ENCODE assay signal across 18 cellular contexts in the genomic region with DNA sequence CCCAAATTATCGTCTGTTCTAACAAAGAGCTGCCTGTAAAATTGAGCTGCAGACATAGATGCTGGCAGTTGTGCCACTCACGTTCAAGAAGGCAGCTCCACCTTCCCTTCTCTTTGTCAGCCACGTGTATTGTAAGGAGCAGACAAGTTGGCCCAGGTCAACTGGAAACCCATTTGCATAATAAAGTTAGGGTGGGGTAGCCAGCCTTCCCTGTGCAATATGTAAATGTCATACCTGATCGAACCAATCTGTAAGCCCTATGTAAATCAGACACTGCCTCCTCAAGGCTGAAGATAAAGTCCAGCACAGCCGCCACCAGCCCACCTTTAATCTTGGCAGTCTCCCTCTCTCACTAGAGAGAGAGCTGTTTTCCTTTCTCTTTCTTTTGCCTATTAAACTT.
DNase-seq lines count a peak whose midpoint lies in the region; TF ChIP-seq lines count a peak whose summit lies in the region.
"Had no signal": no experiment of that assay in that cellular context is flagged by ENCODE, and none has a peak within 500 bp of the region (broad histone marks: within the 10 kb centered on the region; RNA-seq: fewer than 3 reads in every experiment).

No MANE protein-coding gene starts in this region.

- H3K9ac ChIP-seq in endodermal cell (ENCODE audit: extremely low read depth, low read length, poor library complexity, severe bottlenecking) (no peak overlapping the region), MM.1S (ENCODE audit: low read length) (no peak overlapping the region)

- H3K9me2 ChIP-seq in MM.1S (replicated peaks; ENCODE audit: insufficient read depth, low read length): no peaks in the 10 kb centered on the region

- H3K27me3 ChIP-seq in HAP-1 (ENCODE audit: low read depth): no peaks in the 10 kb centered on the region
- no peaks in the 10 kb centered on the region for H3K27me3 ChIP-seq in endodermal cell (ENCODE audit: control insufficient read depth, insufficient read depth, low read length, poor library complexity, severe bottlenecking)
- H3K27me3 ChIP-seq in MM.1S (replicated peaks; ENCODE audit: insufficient read depth, low read length): no peaks in the 10 kb centered on the region
- H3K27me3 ChIP-seq: tibial artery had no signal

- TF ChIP-seq CTCF in endodermal cell (conservative IDR thresholded peaks at IDR 0.05): no peak
- no peak for TF ChIP-seq CTCF in nephron progenitor cell (IDR thresholded peaks at IDR 0.05)
- TF ChIP-seq CTCF in MM.1S (IDR thresholded peaks at IDR 0.05; ENCODE audit: low read length): no peak

- no peak overlapping the region for H2AFZ ChIP-seq in MM.1S (ENCODE audit: low read length)

- H3K4me3 Mint-ChIP-seq in endodermal cell (no peak overlapping the region), nephron progenitor cell (no peak overlapping the region)
- H3K4me3 Mint-ChIP-seq: naive B cell; stimulated activated memory B cell treated with anti-CD40 and anti-IgM and Interleukin-4, amounts not matched to agents 10 μg/mL and 1 μg/mL and 100 μg/mL, for 72 hours; T-helper 17 cell had no signal

- H3K79me2 ChIP-seq in MM.1S (ENCODE audit: low read length): no peaks in the 10 kb centered on the region

- no peaks in the 10 kb centered on the region for H4K20me1 ChIP-seq in MM.1S (ENCODE audit: insufficient read depth, low read length)

- no peaks in the 10 kb centered on the region for H3K27me3 Mint-ChIP-seq in endodermal cell (ENCODE audit: insufficient read depth)
- H3K27me3 Mint-ChIP-seq in nephron progenitor cell (ENCODE audit: low read depth, poor library complexity): no peaks in the 10 kb centered on the region
- H3K27me3 Mint-ChIP-seq: naive B cell; progenitor cell of endocrine pancreas; stimulated activated memory B cell treated with anti-CD40 and anti-IgM and Interleukin-4, amounts not matched to agents 10 μg/mL and 1 μg/mL and 100 μg/mL, for 72 hours; T-helper 17 cell had no signal

- in situ Hi-C loops in HAP-1 (cut with MboI; ENCODE audit: low sequenced_read_pairs): no loop called here

- H3K9me3 Mint-ChIP-seq in endodermal cell (peaks cover 5% of the 10 kb centered on the region), nephron progenitor cell (no peaks in the 10 kb centered on the region)
- H3K9me3 Mint-ChIP-seq: stimulated activated memory B cell treated with anti-CD40 and anti-IgM and Interleukin-4, amounts not matched to agents 10 μg/mL and 1 μg/mL and 100 μg/mL, for 72 hours had no signal

- H3K36me3 Mint-ChIP-seq in endodermal cell (ENCODE audit: low read depth) (no peaks in the 10 kb centered on the region), nephron progenitor cell (ENCODE audit: low read depth) (no peaks in the 10 kb centered on the region)
- H3K36me3 Mint-ChIP-seq: naive B cell; stimulated activated memory B cell treated with anti-CD40 and anti-IgM and Interleukin-4, amounts not matched to agents 10 μg/mL and 1 μg/mL and 100 μg/mL, for 72 hours had no signal

- no peak overlapping the region for H3K4me3 ChIP-seq in HAP-1
- H3K4me3 ChIP-seq in endodermal cell (ENCODE audit: low read length): no peak overlapping the region
- no peak overlapping the region for H3K4me3 ChIP-seq in MM.1S (ENCODE audit: low read length)
- H3K4me3 ChIP-seq: lower lobe of right lung, tibial artery had no signal

- H3K4me1 ChIP-seq in HAP-1 (no peaks in the 10 kb centered on the region), endodermal cell (ENCODE audit: control insufficient read depth, insufficient read depth, low read length) (no peaks in the 10 kb centered on the region), MM.1S (ENCODE audit: low read length) (no peaks in the 10 kb centered on the region)
- H3K4me1 ChIP-seq: lower lobe of right lung, tibial artery had no signal

- no peaks in the 10 kb centered on the region for H3K36me3 ChIP-seq in HAP-1 (replicated peaks)
- H3K36me3 ChIP-seq in endodermal cell (ENCODE audit: control insufficient read depth, insufficient read depth, low read length): no peaks in the 10 kb centered on the region
- no peaks in the 10 kb centered on the region for H3K36me3 ChIP-seq in MM.1S (replicated peaks; ENCODE audit: insufficient read depth, low read length)
- H3K36me3 ChIP-seq: lower lobe of right lung, tibial artery had no signal

- H3K4me1 Mint-ChIP-seq in endodermal cell (peaks cover 2% of the 10 kb centered on the region), nephron progenitor cell (no peaks in the 10 kb centered on the region)
- H3K4me1 Mint-ChIP-seq: naive B cell; stimulated activated memory B cell treated with anti-CD40 and anti-IgM and Interleukin-4, amounts not matched to agents 10 μg/mL and 1 μg/mL and 100 μg/mL, for 72 hours; T-helper 17 cell had no signal

- no peaks in the 10 kb centered on the region for H3F3A ChIP-seq in MM.1S (ENCODE audit: insufficient read depth, low read length)

- no peak overlapping the region for H3K27ac ChIP-seq in endodermal cell (ENCODE audit: low read depth, low read length)
- H3K27ac ChIP-seq in MM.1S (ENCODE audit: low read length): no peak overlapping the region
- H3K27ac ChIP-seq: lower lobe of right lung, tibial artery had no signal

- 74 to 96% methylated on average over 3 to 5 of the region's 5 CpGs for WGBS in endodermal cell (ENCODE audit: insufficient coverage in 1 of 2, insufficient read length in 1 of 2), 2 experiments

- peak; percentile 66 to 84 for DNase-seq in HAP-1 (ENCODE audit: low spot score in 2 of 2)
- DNase-seq in NCI-H82 (lab: John Stamatoyannopoulos, UW): peak; percentile 82
- peak; percentile 71 for DNase-seq in endodermal cell
- peak; percentile 6 for DNase-seq in nephron progenitor cell
- no peak for DNase-seq in NCI-H524 treated with DMSO at 0.1 percent for 48 hours (lab: John Stamatoyannopoulos, UW)
- no peak for DNase-seq in MM.1S
- no peak for DNase-seq in stimulated activated CD4-positive, alpha-beta T cell treated with anti-CD3 and anti-CD28 coated beads, Interleukin-2, amount 100 ng/mL, for 48 hours
- DNase-seq: activated effector memory CD4-positive, alpha-beta T cell treated with Interleukin-2 at 50 U/mL for 16 hours; foreskin melanocyte; lower lobe of right lung; naive B cell; NCI-H1092; NCI-H2171 treated with DMSO at 0.1 percent for 48 hours; stimulated activated CD4-positive, alpha-beta T cell treated with anti-CD3 and anti-CD28 coated beads, Interleukin-12 subunit alpha, Interleukin-12 subunit beta, amount 100 ng/mL, for 4 hours; T-helper 17 cell; tibial artery had no signal

- no peak overlapping the region for H3K4me2 ChIP-seq in MM.1S (ENCODE audit: low read depth, low read length)

- no peaks in the 10 kb centered on the region for H3K9me3 ChIP-seq in HAP-1
- no peaks in the 10 kb centered on the region for H3K9me3 ChIP-seq in endodermal cell (ENCODE audit: control insufficient read depth, low read length)
- no peaks in the 10 kb centered on the region for H3K9me3 ChIP-seq in MM.1S (replicated peaks; ENCODE audit: insufficient read depth, low read length)
- H3K9me3 ChIP-seq: lower lobe of right lung, tibial artery had no signal

- H3K27ac Mint-ChIP-seq in endodermal cell: no peak overlapping the region
- no peak overlapping the region for H3K27ac Mint-ChIP-seq in nephron progenitor cell
- H3K27ac Mint-ChIP-seq: naive B cell; progenitor cell of endocrine pancreas; stimulated activated memory B cell treated with anti-CD40 and anti-IgM and Interleukin-4, amounts not matched to agents 10 μg/mL and 1 μg/mL and 100 μg/mL, for 72 hours; T-helper 17 cell had no signal

Comparison
In these comparisons a context has a peak if more than half of its experiments do, and no peak if none do; other contexts are left out.
1. DNase-seq: peak in HAP-1 (2 of 2), NCI-H82 (single experiment), endodermal cell (single experiment) and nephron progenitor cell (single experiment); none in NCI-H524 treated with DMSO at 0.1 percent for 48 hours (single experiment), MM.1S (single experiment) and stimulated activated CD4-positive, alpha-beta T cell treated with anti-CD3 and anti-CD28 coated beads, Interleukin-2, amount 100 ng/mL, for 48 hours (0 of 2).